19 cellular contexts compared by ENCODE assay signal in genomic region chr12:82406651-82407050, GRCh38. TPM values are rescaled to one million over a fixed set of nuclear protein-coding genes. Genes with fewer than 3 reads are reported as not detected.
DNase-seq lines count a peak whose midpoint lies in the region; ATAC-seq, FAIRE-seq and TF ChIP-seq lines count a peak whose summit lies in the region.
"Had no signal": no experiment of that assay in that cellular context is flagged by ENCODE, and none has a peak within 500 bp of the region (broad histone marks: within the 10 kb centered on the region; RNA-seq: fewer than 3 reads in every experiment).

No MANE protein-coding gene starts in this region.

- no peaks in the 10 kb centered on the region for H3K9me3 ChIP-seq in astrocyte (ENCODE audit: insufficient read depth, low read depth, low read length)
- H3K9me3 ChIP-seq: BLaER1 treated with 17β-estradiol and CSF1 and Interleukin-3, amounts not matched to agents 10 nM and 100 nM; Caco-2 had no signal

- no peaks in the 10 kb centered on the region for H3K36me3 ChIP-seq in astrocyte (ENCODE audit: insufficient read depth, low read length)
- H3K36me3 ChIP-seq: BLaER1 treated with 17β-estradiol and CSF1 and Interleukin-3, amounts not matched to agents 10 nM and 100 nM had no signal

- no peak overlapping the region for H3K9ac ChIP-seq in astrocyte (ENCODE audit: low read length)
- H3K9ac ChIP-seq: BLaER1 treated with 17β-estradiol and CSF1 and Interleukin-3, amounts not matched to agents 10 nM and 100 nM had no signal

- no peak for DNase-seq in Calu3
- DNase-seq in D721Med (ENCODE audit: insufficient read length, low spot score) = no peak
- DNase-seq in astrocyte (ENCODE audit: low read depth) = no peak
- DNase-seq in mesothelial cell of epicardium (ENCODE audit: low spot score in 2 of 2, unreplicated experiment in 2 of 2) = no peak
- no peak for DNase-seq in sciatic nerve (ENCODE audit: low spot score)
- DNase-seq: 8988T; ACHN; AML-193; Caco-2; CD4-positive, alpha-beta T cell; CD8-positive, alpha-beta T cell; DMS79 treated with DMSO at 0.1 percent for 48 hours; GF-D8 had no signal

- no peaks in the 10 kb centered on the region for H3K79me2 ChIP-seq in astrocyte (ENCODE audit: insufficient read depth, low read length)

- no peaks in the 10 kb centered on the region for H4K20me1 ChIP-seq in astrocyte (ENCODE audit: insufficient read depth, low read length)
- H4K20me1 ChIP-seq: BLaER1 treated with 17β-estradiol and CSF1 and Interleukin-3, amounts not matched to agents 10 nM and 100 nM had no signal

- CTCF ChIA-PET in Calu3 (lab: Charles Lee) = no interaction called here

- FAIRE-seq in D721Med (lab: Jason Lieb, UNC) (peak; percentile 6), astrocyte (lab: Jason Lieb, UNC) (peak; percentile 75)
- FAIRE-seq: GM12891 had no signal

- TF ChIP-seq CTCF in Calu3 (IDR thresholded peaks at IDR 0.05; ENCODE audit: unreplicated experiment) = no peak
- TF ChIP-seq CTCF in D721Med (IDR thresholded peaks at IDR 0.05; ENCODE audit: insufficient read depth, missing control alignments) = no peak
- TF ChIP-seq CTCF in astrocyte (IDR thresholded peaks at IDR 0.05; ENCODE audit: insufficient read depth, low read depth, low read length) = no peak
- no peak for TF ChIP-seq CTCF in mesothelial cell of epicardium (IDR thresholded peaks at IDR 0.05; ENCODE audit: unreplicated experiment)

- no peaks in the 10 kb centered on the region for H3K4me1 ChIP-seq in astrocyte (ENCODE audit: insufficient read depth, low read length)
- H3K4me1 ChIP-seq: BLaER1 treated with 17β-estradiol and CSF1 and Interleukin-3, amounts not matched to agents 10 nM and 100 nM had no signal

- H3K36me3 Mint-ChIP-seq in Calu3 (ENCODE audit: insufficient read depth, unreplicated experiment) (no peaks in the 10 kb centered on the region), astrocyte (ENCODE audit: low read depth, unreplicated experiment) (no peaks in the 10 kb centered on the region), mesothelial cell of epicardium (peaks cover 4% of the 10 kb centered on the region)

- H3K27ac Mint-ChIP-seq in Calu3 (ENCODE audit: unreplicated experiment) (peak overlapping the region; percentile 71), astrocyte (ENCODE audit: unreplicated experiment) (no peak overlapping the region), mesothelial cell of epicardium (peak overlapping the region; percentile 13)
- H3K27ac Mint-ChIP-seq: B cell; CD4-positive, alpha-beta T cell; CD8-positive, alpha-beta T cell had no signal

- H3K4me1 Mint-ChIP-seq in Calu3 (ENCODE audit: low read depth, unreplicated experiment) = peaks cover 40% of the 10 kb centered on the region
- H3K4me1 Mint-ChIP-seq in astrocyte (ENCODE audit: low read depth, unreplicated experiment) = no peaks in the 10 kb centered on the region
- peaks cover 18% of the 10 kb centered on the region for H3K4me1 Mint-ChIP-seq in mesothelial cell of epicardium
- H3K4me1 Mint-ChIP-seq: B cell had no signal

- no peaks in the 10 kb centered on the region for H3K9me3 Mint-ChIP-seq in Calu3 (ENCODE audit: low read depth, unreplicated experiment)
- no peaks in the 10 kb centered on the region for H3K9me3 Mint-ChIP-seq in astrocyte (ENCODE audit: unreplicated experiment)
- peaks cover 3% of the 10 kb centered on the region for H3K9me3 Mint-ChIP-seq in mesothelial cell of epicardium
- H3K9me3 Mint-ChIP-seq: CD4-positive, alpha-beta T cell; CD8-positive, alpha-beta T cell had no signal

- no peak overlapping the region for H2AFZ ChIP-seq in astrocyte (ENCODE audit: low read depth, low read length)

- no peak overlapping the region for H3K27ac ChIP-seq in astrocyte (ENCODE audit: low read depth, low read length)
- H3K27ac ChIP-seq: BLaER1 treated with 17β-estradiol and CSF1 and Interleukin-3, amounts not matched to agents 10 nM and 100 nM; C4-2B had no signal

- no peaks in the 10 kb centered on the region for H3K27me3 Mint-ChIP-seq in Calu3 (ENCODE audit: unreplicated experiment)
- no peaks in the 10 kb centered on the region for H3K27me3 Mint-ChIP-seq in astrocyte (ENCODE audit: low read depth, unreplicated experiment)
- no peaks in the 10 kb centered on the region for H3K27me3 Mint-ChIP-seq in mesothelial cell of epicardium (ENCODE audit: low read depth)
- H3K27me3 Mint-ChIP-seq: B cell; CD4-positive, alpha-beta T cell had no signal

- H3K4me3 ChIP-seq in astrocyte (ENCODE audit: insufficient read depth, low read depth, low read length) = no peak overlapping the region
- H3K4me3 ChIP-seq: BLaER1 treated with 17β-estradiol and CSF1 and Interleukin-3, amounts not matched to agents 10 nM and 100 nM had no signal

- no peak overlapping the region for H3K4me2 ChIP-seq in astrocyte (ENCODE audit: low read length)
- H3K4me2 ChIP-seq: BLaER1 treated with 17β-estradiol and CSF1 and Interleukin-3, amounts not matched to agents 10 nM and 100 nM had no signal

- ATAC-seq in sciatic nerve (no peak), HG02678 (IDR thresholded peaks at IDR 0.05; ENCODE audit: unreplicated experiment) (no peak), GM18907 (IDR thresholded peaks at IDR 0.05; ENCODE audit: unreplicated experiment) (no peak)
- ATAC-seq: CD8-positive, alpha-beta T cell had no signal

- BruUV-seq in Calu3 (replicated peaks; lab: Mats Ljungman, UMichigan) = no TSS peak

- intact Hi-C loops in Calu3 (cut with micrococcal nuclease; ENCODE audit: unreplicated experiment) = no loop called here
- intact Hi-C loops in sciatic nerve (cut with DNase I) = no loop called here

- no peaks in the 10 kb centered on the region for H3K27me3 ChIP-seq in astrocyte (ENCODE audit: insufficient read depth, low read length)
- H3K27me3 ChIP-seq: BLaER1 treated with 17β-estradiol and CSF1 and Interleukin-3, amounts not matched to agents 10 nM and 100 nM had no signal

- H3K4me3 Mint-ChIP-seq in Calu3 (ENCODE audit: low read depth, unreplicated experiment) (no peak overlapping the region), astrocyte (ENCODE audit: unreplicated experiment) (no peak overlapping the region), mesothelial cell of epicardium (no peak overlapping the region)
- H3K4me3 Mint-ChIP-seq: B cell; CD4-positive, alpha-beta T cell; CD8-positive, alpha-beta T cell had no signal

RNA-seq across cellular contexts. Expression of gene METTL25, which starts 48.3 kb away (rescaled TPM):
- total RNA-seq in Calu3 (2022) (6.7 and 7.2 TPM in 2 replicates), astrocyte (6.8 and 9.4 TPM in 2 replicates), mesothelial cell of epicardium (10.4 to 11.9 TPM (median 10.5 TPM) in 3 replicates), sciatic nerve (21.9 TPM)

RNA-seq across cellular contexts. Expression of gene CCDC59, which starts 48.5 kb away (rescaled TPM):
- 51.7 and 55.8 TPM in 2 replicates for total RNA-seq in Calu3 (2022)
- 43.7 and 46.0 TPM in 2 replicates for total RNA-seq in astrocyte
- total RNA-seq in mesothelial cell of epicardium = 43.7 to 48.9 TPM (median 47.9 TPM) in 3 replicates
- total RNA-seq in sciatic nerve = 34.4 TPM
